35 cellular contexts compared by ENCODE assay signal in genomic region chr11:43760902-43761301, GRCh38.
DNase-seq lines count a peak whose midpoint lies in the region; ATAC-seq and TF ChIP-seq lines count a peak whose summit lies in the region.
"Had no signal": no experiment of that assay in that cellular context is flagged by ENCODE, and none has a peak within 500 bp of the region (broad histone marks: within the 10 kb centered on the region; RNA-seq: fewer than 3 reads in every experiment).

No MANE protein-coding gene starts in this region.

- no peaks in the 10 kb centered on the region for H3K9me2 ChIP-seq in SK-N-SH

- H3K4me1 Mint-ChIP-seq in stimulated activated naive B cell treated with anti-CD40 and anti-IgM and Interleukin-4, amounts not matched to agents 10 μg/mL and 1 μg/mL and 100 μg/mL, for 72 hours: peaks cover 0 to 2% of the 10 kb centered on the region in 2 donors
- H3K4me1 Mint-ChIP-seq: B cell; CD4-positive, alpha-beta memory T cell; CD4-positive, CD25-positive, alpha-beta regulatory T cell; CD8-positive, alpha-beta memory T cell had no signal

- no peaks in the 10 kb centered on the region for H3K27me3 Mint-ChIP-seq in stimulated activated naive B cell treated with anti-CD40 and anti-IgM and Interleukin-4, amounts not matched to agents 10 μg/mL and 1 μg/mL and 100 μg/mL, for 72 hours
- H3K27me3 Mint-ChIP-seq: B cell; CD4-positive, alpha-beta memory T cell; CD4-positive, alpha-beta T cell; CD4-positive, CD25-positive, alpha-beta regulatory T cell; CD8-positive, alpha-beta memory T cell had no signal

- H3K4me2 ChIP-seq in SK-N-SH: no peak overlapping the region
- H3K4me2 ChIP-seq: A549; BLaER1; BLaER1 treated with 17β-estradiol and CSF1 and Interleukin-3, amounts not matched to agents 10 nM and 100 nM had no signal

- no peak overlapping the region for H3K9ac ChIP-seq in SK-N-SH
- H3K9ac ChIP-seq: BLaER1; BLaER1 treated with 17β-estradiol and CSF1 and Interleukin-3, amounts not matched to agents 10 nM and 100 nM had no signal

- H3K27ac Mint-ChIP-seq in stimulated activated naive B cell treated with anti-CD40 and anti-IgM and Interleukin-4, amounts not matched to agents 10 μg/mL and 1 μg/mL and 100 μg/mL, for 72 hours: peak overlapping the region; percentile 14
- H3K27ac Mint-ChIP-seq: B cell; CD14-positive monocyte; CD4-positive, alpha-beta memory T cell; CD4-positive, alpha-beta T cell; CD4-positive, CD25-positive, alpha-beta regulatory T cell; CD8-positive, alpha-beta memory T cell; CD8-positive, alpha-beta T cell had no signal

- H2AFZ ChIP-seq in SK-N-SH (ENCODE audit: low read depth): no peak overlapping the region

- no peak for TF ChIP-seq EP300 in SK-N-SH (IDR thresholded peaks at IDR 0.05; ENCODE audit: borderline replicate concordance in 1 of 2, low read depth in 1 of 2, low read length in 1 of 2)

- no peaks in the 10 kb centered on the region for H3F3A ChIP-seq in SK-N-SH (replicated peaks; ENCODE audit: insufficient read depth)

- H3K4me3 ChIP-seq in SK-N-SH (ENCODE audit: low read depth in 2 of 2, low read length in 1 of 2): no peak overlapping the region
- H3K4me3 ChIP-seq: A549; BLaER1; BLaER1 treated with 17β-estradiol and CSF1 and Interleukin-3, amounts not matched to agents 10 nM and 100 nM had no signal

- DNase-seq in SK-N-SH (no peak), SK-N-DZ (ENCODE audit: low spot score) (peak; percentile 3), foreskin melanocyte (peak; percentile 70), superior temporal gyrus (ENCODE audit: extremely low spot score) (no peak), dermis blood vessel endothelial cell (no peak)
- DNase-seq in stimulated activated naive B cell treated with anti-CD40 and anti-IgM and Interleukin-4, amounts not matched to agents 10 μg/mL and 1 μg/mL and 100 μg/mL, for 72 hours: no peak
- DNase-seq: 8988T; ACHN; AML-193; BE2C; C1 segment of cervical spinal cord; Caco-2; Calu3; CD4-positive, alpha-beta memory T cell; CD4-positive, alpha-beta T cell; CD4-positive, CD25-positive, alpha-beta regulatory T cell; CD8-positive, alpha-beta memory T cell; CD8-positive, alpha-beta T cell; COR-L47; DMS 273 treated with DMSO at 0.1 percent for 48 hours; DMS153; DMS53; DMS79; DMS79 treated with DMSO at 0.1 percent for 48 hours; DND-41; EL had no signal

- TF ChIP-seq RAD21 in SK-N-SH (IDR thresholded peaks at IDR 0.05; ENCODE audit: low read length): no peak

- no peaks in the 10 kb centered on the region for H3K79me2 ChIP-seq in SK-N-SH (ENCODE audit: insufficient read depth)

- no peaks in the 10 kb centered on the region for H3K36me3 ChIP-seq in SK-N-SH (replicated peaks in 1 of 2; ENCODE audit: control insufficient read depth in 1 of 2, insufficient read depth in 2 of 2, low read length in 1 of 2)
- H3K36me3 ChIP-seq: BE2C had no signal

- peaks cover 0 to 2% of the 10 kb centered on the region in 2 experiments; a peak in 2 of 4 replicates for H3K4me1 ChIP-seq in SK-N-SH (ENCODE audit: control insufficient read depth in 1 of 2, insufficient read depth in 2 of 2, low read depth in 1 of 2, low read length in 1 of 2)
- H3K4me1 ChIP-seq: A549, BLaER1, Caco-2 had no signal

- POLR2A ChIA-PET in SK-N-SH (lab: Yijun Ruan, JAX): no interaction called here

- H3K4me3 Mint-ChIP-seq in stimulated activated naive B cell treated with anti-CD40 and anti-IgM and Interleukin-4, amounts not matched to agents 10 μg/mL and 1 μg/mL and 100 μg/mL, for 72 hours: no peak overlapping the region
- H3K4me3 Mint-ChIP-seq: B cell; CD14-positive monocyte; CD4-positive, alpha-beta memory T cell; CD4-positive, alpha-beta T cell; CD4-positive, CD25-positive, alpha-beta regulatory T cell; CD8-positive, alpha-beta memory T cell; CD8-positive, alpha-beta T cell had no signal

- H3K27me3 ChIP-seq in SK-N-SH (ENCODE audit: insufficient read depth): no peaks in the 10 kb centered on the region
- H3K27me3 ChIP-seq: BE2C; BLaER1; BLaER1 treated with 17β-estradiol and CSF1 and Interleukin-3, amounts not matched to agents 10 nM and 100 nM had no signal

- no peak overlapping the region for H3K27ac ChIP-seq in SK-N-SH (ENCODE audit: low read depth in 2 of 2, low read length in 1 of 2)
- H3K27ac ChIP-seq: 22Rv1; A549; BLaER1; BLaER1 treated with 17β-estradiol and CSF1 and Interleukin-3, amounts not matched to agents 10 nM and 100 nM; C4-2B had no signal

- peaks cover 43 to 65% of the 10 kb centered on the region in 2 donors for H3K36me3 Mint-ChIP-seq in stimulated activated naive B cell treated with anti-CD40 and anti-IgM and Interleukin-4, amounts not matched to agents 10 μg/mL and 1 μg/mL and 100 μg/mL, for 72 hours

- no peaks in the 10 kb centered on the region for H4K20me1 ChIP-seq in SK-N-SH (ENCODE audit: insufficient read depth)
- H4K20me1 ChIP-seq: BLaER1; BLaER1 treated with 17β-estradiol and CSF1 and Interleukin-3, amounts not matched to agents 10 nM and 100 nM had no signal

- H3K9me3 ChIP-seq in SK-N-SH: 0 out of 2 replicates have a peak, but pooled peaks cover 8% of the 10 kb centered on the region
- H3K9me3 ChIP-seq: A549, BE2C had no signal

- no peak for TF ChIP-seq CTCF in SK-N-SH (IDR thresholded peaks at IDR 0.05)

- WGBS in SK-N-SH (ENCODE audit: low lambda C conversion rate): 43% methylated on average over 2 of the region's 2 CpGs

- CTCF ChIA-PET in SK-N-SH (lab: Yijun Ruan, JAX): no interaction called here

- peaks cover 12 to 18% of the 10 kb centered on the region in 2 donors for H3K9me3 Mint-ChIP-seq in stimulated activated naive B cell treated with anti-CD40 and anti-IgM and Interleukin-4, amounts not matched to agents 10 μg/mL and 1 μg/mL and 100 μg/mL, for 72 hours

- ATAC-seq in SK-N-SH treated with all-trans-retinoic acid at 6 μM for 48 hours: peak; percentile 67; the same call in 2 of the 3 replicates
- ATAC-seq in stimulated activated naive B cell treated with anti-CD40 and anti-IgM and Interleukin-4, amounts not matched to agents 10 μg/mL and 1 μg/mL and 100 μg/mL, for 72 hours (replicated peaks): no peak
- no peak for ATAC-seq in activated CD4-positive, CD25-positive, alpha-beta regulatory T cell treated with anti-CD3 and anti-CD28 coated beads, Interleukin-2, amount 50 U/mL, for 24 hours
- ATAC-seq: A549; CD8-positive, alpha-beta T cell had no signal

TF ChIP-seq in SK-N-SH treated with all-trans-retinoic acid at 6 μM for 48 hours, 23 proteins besides CTCF, POLR2A, EP300 and RAD21:
- TF ChIP-seq TCF4 (CRISPR knock-in tag; IDR thresholded peaks at IDR 0.05; ENCODE audit: borderline replicate concordance): 0 out of 2 replicates have a peak, but pooled peaks have one; percentile 12
- TF ChIP-seq, protein P1, sequence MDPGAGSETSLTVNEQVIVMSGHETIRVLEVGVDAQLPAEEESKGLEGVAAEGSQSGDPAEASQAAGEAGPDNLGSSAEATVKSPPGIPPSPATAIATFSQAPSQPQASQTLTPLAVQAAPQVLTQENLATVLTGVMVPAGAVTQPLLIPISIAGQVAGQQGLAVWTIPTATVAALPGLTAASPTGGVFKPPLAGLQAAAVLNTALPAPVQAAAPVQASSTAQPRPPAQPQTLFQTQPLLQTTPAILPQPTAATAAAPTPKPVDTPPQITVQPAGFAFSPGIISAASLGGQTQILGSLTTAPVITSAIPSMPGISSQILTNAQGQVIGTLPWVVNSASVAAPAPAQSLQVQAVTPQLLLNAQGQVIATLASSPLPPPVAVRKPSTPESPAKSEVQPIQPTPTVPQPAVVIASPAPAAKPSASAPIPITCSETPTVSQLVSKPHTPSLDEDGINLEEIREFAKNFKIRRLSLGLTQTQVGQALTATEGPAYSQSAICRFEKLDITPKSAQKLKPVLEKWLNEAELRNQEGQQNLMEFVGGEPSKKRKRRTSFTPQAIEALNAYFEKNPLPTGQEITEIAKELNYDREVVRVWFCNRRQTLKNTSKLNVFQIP (CRISPR knock-in tag; IDR thresholded peaks at IDR 0.05; ENCODE audit: borderline replicate concordance, low read depth): no peak
- peak; percentile 61; the same call in 1 of the 2 replicates for TF ChIP-seq ISL1 (CRISPR knock-in tag; IDR thresholded peaks at IDR 0.05)

TF ChIP-seq in SK-N-SH, 30 proteins besides CTCF, POLR2A, EP300 and RAD21 (continues in another document):
- TF ChIP-seq TEAD4 (IDR thresholded peaks at IDR 0.05; ENCODE audit: borderline replicate concordance, insufficient read depth) (no peak), RXRA (IDR thresholded peaks at IDR 0.05; ENCODE audit: borderline replicate concordance, low read depth) (no peak), ELF1 (IDR thresholded peaks at IDR 0.05) (no peak), MAX (IDR thresholded peaks at IDR 0.05; ENCODE audit: low read depth) (no peak), TCF12 (IDR thresholded peaks at IDR 0.05) (no peak), RFX5 (IDR thresholded peaks at IDR 0.05; ENCODE audit: low read length) (no peak), MXI1 (IDR thresholded peaks at IDR 0.05; ENCODE audit: low read depth, low read length) (no peak), NRF1 (IDR thresholded peaks at IDR 0.05; ENCODE audit: low read depth, low read length) (no peak)
- TF ChIP-seq, protein P2, sequence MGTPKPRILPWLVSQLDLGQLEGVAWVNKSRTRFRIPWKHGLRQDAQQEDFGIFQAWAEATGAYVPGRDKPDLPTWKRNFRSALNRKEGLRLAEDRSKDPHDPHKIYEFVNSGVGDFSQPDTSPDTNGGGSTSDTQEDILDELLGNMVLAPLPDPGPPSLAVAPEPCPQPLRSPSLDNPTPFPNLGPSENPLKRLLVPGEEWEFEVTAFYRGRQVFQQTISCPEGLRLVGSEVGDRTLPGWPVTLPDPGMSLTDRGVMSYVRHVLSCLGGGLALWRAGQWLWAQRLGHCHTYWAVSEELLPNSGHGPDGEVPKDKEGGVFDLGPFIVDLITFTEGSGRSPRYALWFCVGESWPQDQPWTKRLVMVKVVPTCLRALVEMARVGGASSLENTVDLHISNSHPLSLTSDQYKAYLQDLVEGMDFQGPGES (IDR thresholded peaks at IDR 0.05; ENCODE audit: low read depth, low read length): no peak

Comparison
In these comparisons a context has a peak if more than half of its experiments do, and no peak if none do; other contexts are left out.
1. DNase-seq: peak in SK-N-DZ (single experiment) and foreskin melanocyte (single experiment); none in SK-N-SH (single experiment), stimulated activated naive B cell treated with anti-CD40 and anti-IgM and Interleukin-4, amounts not matched to agents 10 μg/mL and 1 μg/mL and 100 μg/mL, for 72 hours (single experiment), superior temporal gyrus (single experiment) and dermis blood vessel endothelial cell (single experiment).